In genomic region chr9:3951266-3951665, GRCh38 we compare ENCODE assay signal across 24 cellular contexts.
A peak's percentile ranks its signal among the peaks of the same experiment; 100 is the strongest.
DNase-seq lines count a peak whose midpoint lies in the region; ATAC-seq, FAIRE-seq and TF ChIP-seq lines count a peak whose summit lies in the region.
"Had no signal": no experiment of that assay in that cellular context is flagged by ENCODE, and none has a peak within 500 bp of the region (broad histone marks: within the 10 kb centered on the region; RNA-seq: fewer than 3 reads in every experiment).

No MANE protein-coding gene starts in this region.

- H3K79me1 ChIP-seq in neuronal stem cell (ENCODE audit: low read depth, low read length) = no peaks in the 10 kb centered on the region
- H3K79me1 ChIP-seq in trophoblast cell (ENCODE audit: low read length) = no peaks in the 10 kb centered on the region

- H3K27me3 ChIP-seq in adipocyte (replicated peaks; ENCODE audit: control insufficient read depth, insufficient read depth, low read length) = no peaks in the 10 kb centered on the region
- H3K27me3 ChIP-seq in neuronal stem cell (ENCODE audit: control insufficient read depth in 3 of 3, insufficient read depth in 3 of 3, low read depth in 1 of 3, low read length in 3 of 3) = no peaks in the 10 kb centered on the region
- no peaks in the 10 kb centered on the region for H3K27me3 ChIP-seq in right lobe of liver
- no peaks in the 10 kb centered on the region for H3K27me3 ChIP-seq in trophoblast cell (ENCODE audit: insufficient read depth, low read length)
- H3K27me3 ChIP-seq: ovary had no signal

- H3K14ac ChIP-seq in neuronal stem cell (ENCODE audit: low read length) (no peak overlapping the region), trophoblast cell (ENCODE audit: low read length) (no peak overlapping the region)

- TF ChIP-seq CTCF in right lobe of liver (IDR thresholded peaks at IDR 0.05) = no peak

- no peak overlapping the region for H2BK15ac ChIP-seq in neuronal stem cell (ENCODE audit: low read length)

- no peak overlapping the region for H2BK120ac ChIP-seq in neuronal stem cell (ENCODE audit: low read depth, low read length)
- H2BK120ac ChIP-seq in trophoblast cell (ENCODE audit: insufficient read depth, low read length, poor library complexity) = no peak overlapping the region

- H3K4me2 ChIP-seq in neuronal stem cell (ENCODE audit: insufficient read depth, low read length, poor library complexity, severe bottlenecking) = no peak overlapping the region
- no peak overlapping the region for H3K4me2 ChIP-seq in trophoblast cell (ENCODE audit: low read length)

- no CpG with 5 or more reads among the region's 4 CpGs for WGBS in neuronal stem cell (ENCODE audit: extremely low coverage in 2 of 2, insufficient read length in 2 of 2, insufficient replicate concordance in 1 of 2), 2 donors
- 61% methylated on average over 4 of the region's 4 CpGs for WGBS in right lobe of liver (ENCODE audit: insufficient coverage, low coverage, low lambda C conversion rate, missing lambda C conversion rate)
- WGBS in trophoblast cell (ENCODE audit: extremely low coverage, insufficient coverage, insufficient read length) = no CpG with 5 or more reads among the region's 4 CpGs

- H4K91ac ChIP-seq in neuronal stem cell (ENCODE audit: low read depth, low read length, poor library complexity) = no peak overlapping the region
- no peak overlapping the region for H4K91ac ChIP-seq in trophoblast cell (ENCODE audit: low read depth, low read length)

- peak; percentile 85 for FAIRE-seq in G401.6 (lab: Jason Lieb, UNC)
- FAIRE-seq: frontal cortex, GM12878, small intestine had no signal

- H3K4me3 ChIP-seq in adipocyte (ENCODE audit: low read length) (peak overlapping the region; percentile 3), neuronal stem cell (ENCODE audit: low read length in 2 of 2) (no peak overlapping the region), right lobe of liver (no peak overlapping the region), trophoblast cell (ENCODE audit: low read depth, low read length) (no peak overlapping the region)
- H3K4me3 ChIP-seq: GM12878, mucosa of descending colon, ovary, SK-N-MC had no signal

- H4K8ac ChIP-seq in neuronal stem cell (ENCODE audit: low read depth, low read length) = no peak overlapping the region
- H4K8ac ChIP-seq in trophoblast cell (ENCODE audit: low read depth, low read length) = no peak overlapping the region

- H3K79me2 ChIP-seq in trophoblast cell (ENCODE audit: control insufficient read depth, insufficient read depth, low read length, poor library complexity) = no peaks in the 10 kb centered on the region

- H3K4ac ChIP-seq in neuronal stem cell (ENCODE audit: low read length) (no peak overlapping the region), trophoblast cell (ENCODE audit: low read depth, low read length) (no peak overlapping the region)

- H3K23ac ChIP-seq in neuronal stem cell (ENCODE audit: low read depth, low read length, poor library complexity) (no peak overlapping the region), trophoblast cell (ENCODE audit: low read length) (no peak overlapping the region)

- H3K18ac ChIP-seq in neuronal stem cell (ENCODE audit: low read length) = no peak overlapping the region
- H3K18ac ChIP-seq in trophoblast cell (ENCODE audit: low read length) = no peak overlapping the region

- intact Hi-C loops in right lobe of liver (cut with DNase I) = no loop called here

- H3K4me1 ChIP-seq in adipocyte (ENCODE audit: control insufficient read depth, insufficient read depth, low read length) (peaks cover 66% of the 10 kb centered on the region), neuronal stem cell (ENCODE audit: control insufficient read depth in 2 of 2, insufficient read depth in 1 of 2, low read depth in 1 of 2, low read length in 2 of 2) (peaks cover 7 to 27% of the 10 kb centered on the region in 2 donors), right lobe of liver (no peaks in the 10 kb centered on the region), trophoblast cell (ENCODE audit: control insufficient read depth in 1 of 2, insufficient read depth in 2 of 2, low read length in 2 of 2) (peaks cover 0 to 3% of the 10 kb centered on the region in 2 experiments)

- H3K36me3 ChIP-seq in adipocyte (ENCODE audit: control insufficient read depth, insufficient read depth, low read length, severe bottlenecking) (no peaks in the 10 kb centered on the region), neuronal stem cell (replicated peaks in 1 of 2; ENCODE audit: control insufficient read depth in 2 of 2, insufficient read depth in 2 of 2, low read length in 2 of 2) (no peaks in the 10 kb centered on the region), right lobe of liver (no peaks in the 10 kb centered on the region), trophoblast cell (ENCODE audit: control insufficient read depth in 1 of 2, insufficient read depth in 2 of 2, low read length in 2 of 2) (no peaks in the 10 kb centered on the region)
- H3K36me3 ChIP-seq: ovary had no signal

- ATAC-seq in GM18511 (IDR thresholded peaks at IDR 0.05; ENCODE audit: unreplicated experiment) (no peak), right lobe of liver (no peak)
- ATAC-seq: GM12878; mucosa of descending colon; natural killer cell treated with Interleukin-12 subunit alpha and Interleukin-12 subunit beta and Interleukin-15 and Interleukin-18, amount 100 ng/mL, for 72 hours had no signal

- H3K9ac ChIP-seq in adipocyte (ENCODE audit: low read length) (peak overlapping the region; percentile 35), neuronal stem cell (ENCODE audit: low read depth, low read length, poor library complexity) (no peak overlapping the region), trophoblast cell (ENCODE audit: low read length) (no peak overlapping the region)

- no peaks in the 10 kb centered on the region for H3K9me3 ChIP-seq in adipocyte (ENCODE audit: control insufficient read depth, low read length)
- H3K9me3 ChIP-seq in neuronal stem cell (replicated peaks in 1 of 2; ENCODE audit: control insufficient read depth in 2 of 2, insufficient read depth in 1 of 2, low read depth in 1 of 2, low read length in 2 of 2) = no peaks in the 10 kb centered on the region
- H3K9me3 ChIP-seq in right lobe of liver = no peaks in the 10 kb centered on the region
- H3K9me3 ChIP-seq in trophoblast cell (ENCODE audit: insufficient read depth, low read depth, low read length) = no peaks in the 10 kb centered on the region
- H3K9me3 ChIP-seq: mucosa of descending colon, ovary had no signal

- no peak overlapping the region for H3K27ac ChIP-seq in neuronal stem cell (replicated peaks; ENCODE audit: low read length)
- H3K27ac ChIP-seq in right lobe of liver = no peak overlapping the region
- H3K27ac ChIP-seq in trophoblast cell (ENCODE audit: low read depth, low read length) = no peak overlapping the region
- H3K27ac ChIP-seq: ovary, RWPE1, SK-N-MC had no signal

- peak overlapping the region; percentile 51 for H2AFZ ChIP-seq in neuronal stem cell (ENCODE audit: low read length)
- H2AFZ ChIP-seq in trophoblast cell (ENCODE audit: insufficient read depth, low read length, poor library complexity) = no peak overlapping the region

- no peak overlapping the region for H2BK12ac ChIP-seq in neuronal stem cell (ENCODE audit: low read length)
- no peak overlapping the region for H2BK12ac ChIP-seq in trophoblast cell (ENCODE audit: low read length)

- no peak overlapping the region for H4K12ac ChIP-seq in trophoblast cell (ENCODE audit: low read depth, low read length)

- H2BK5ac ChIP-seq in neuronal stem cell (ENCODE audit: low read length) (no peak overlapping the region), trophoblast cell (ENCODE audit: low read depth, low read length, poor library complexity) (no peak overlapping the region)

- DNase-seq in adipocyte (ENCODE audit: low read depth) = peak; percentile 62
- DNase-seq in fibroblast of peridontal ligament (ENCODE audit: extremely low read depth) = peak; percentile 53
- DNase-seq in neuronal stem cell (ENCODE audit: low spot score) = no peak
- DNase-seq in right lobe of liver = no peak
- no peak for DNase-seq in trophoblast cell
- DNase-seq: activated effector memory CD4-positive, alpha-beta T cell treated with Interleukin-2 at 50 U/mL for 16 hours; activated T-cell treated with anti-CD3 and anti-CD28 coated beads for 4 hours; aorta; Calu3; cerebellar nuclear complex; effector CD4-positive, alpha-beta T cell; mucosa of descending colon; NCI-H1436; small intestine; stimulated activated CD4-positive, alpha-beta T cell treated with anti-CD3 and anti-CD28 coated beads, Interleukin-2, amount 100 ng/mL, for 24 hours; T-helper 2 cell had no signal

- no peak for TF ChIP-seq POLR2A in right lobe of liver (IDR thresholded peaks at IDR 0.05)

- H2AK5ac ChIP-seq in neuronal stem cell (ENCODE audit: low read depth, low read length) (no peak overlapping the region), trophoblast cell (ENCODE audit: low read length) (no peak overlapping the region)

Comparison
In these comparisons a context has a peak if more than half of its experiments do, and no peak if none do; other contexts are left out.
1. DNase-seq: peak in adipocyte (single experiment) and fibroblast of peridontal ligament (single experiment); none in neuronal stem cell (single experiment), right lobe of liver (0 of 3) and trophoblast cell (0 of 2).